8 cellular contexts compared by ENCODE assay signal in the genomic region with DNA sequence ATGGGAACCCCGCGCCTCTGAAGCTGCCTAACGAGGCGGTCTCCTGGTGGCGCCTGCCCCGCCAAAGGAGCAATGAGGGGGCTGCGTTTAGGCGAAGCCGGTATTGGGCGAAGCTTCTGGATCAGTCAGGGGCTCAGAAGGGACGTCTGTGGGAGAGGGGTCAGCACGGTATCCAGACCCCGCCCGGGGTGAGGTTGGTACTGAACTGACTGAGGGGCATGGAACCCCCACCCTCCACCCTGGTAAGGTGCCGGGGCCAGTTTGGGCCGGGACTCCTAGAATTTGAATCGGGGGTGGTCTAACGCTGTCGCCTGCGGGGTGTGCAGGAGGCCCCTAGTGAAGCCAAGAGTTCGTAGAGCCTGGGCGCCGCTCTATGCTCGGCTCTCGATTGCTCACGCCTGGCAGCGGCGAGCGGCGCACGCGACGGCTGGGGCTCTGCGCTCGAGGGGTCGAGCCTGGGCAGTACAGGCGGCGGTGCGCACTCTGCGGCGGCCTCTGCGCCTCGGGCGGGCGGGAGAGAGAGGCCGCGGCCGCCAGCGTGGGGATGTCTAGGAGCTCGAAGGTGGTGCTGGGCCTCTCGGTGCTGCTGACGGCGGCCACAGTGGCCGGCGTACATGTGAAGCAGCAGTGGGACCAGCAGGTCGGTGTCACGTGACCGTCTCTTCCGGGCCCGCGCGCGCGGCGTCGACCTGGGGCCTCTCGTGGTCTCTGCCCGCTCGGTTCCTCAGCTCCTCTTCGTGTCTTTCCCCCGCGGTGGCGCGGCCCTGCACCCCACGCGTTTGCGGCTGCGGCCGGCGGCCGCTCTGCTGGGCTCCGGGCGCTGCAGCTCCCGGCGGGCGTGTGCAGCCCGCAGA.
DNase-seq lines count a peak whose midpoint lies in the region; ATAC-seq and TF ChIP-seq lines count a peak whose summit lies in the region.

Gene KAT14, plus strand, starts transcription at position 452 of the 854 bp plus-strand sequence. CDS start 4,798 bp downstream, outside the sequence.
A gene with protein sequence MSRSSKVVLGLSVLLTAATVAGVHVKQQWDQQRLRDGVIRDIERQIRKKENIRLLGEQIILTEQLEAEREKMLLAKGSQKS (plus strand): TSS at position 452 of the 854 bp plus-strand sequence. CDS start 93 bp downstream, at position 545.

- TF ChIP-seq CTCF in AG09309 (IDR thresholded peaks at IDR 0.05; ENCODE audit: control insufficient read depth, insufficient read depth, low read depth, low read length, missing control alignments), result no peak

- DNase-seq in AG09309 (ENCODE audit: low read depth) (peak; percentile 72), NCI-H345 (lab: John Stamatoyannopoulos, UW) (peak; percentile 94), islet precursor cell (peak; percentile 94)
- DNase-seq in activated CD4-positive, CD25-positive, alpha-beta regulatory T cell treated with anti-CD3 and anti-CD28 coated beads, Interleukin-2, amount 50 U/mL, for 16 hours (ENCODE audit: low read depth, low spot score), result peak; percentile 82
- DNase-seq in central memory CD4-positive, alpha-beta T cell, result peak; percentile 90
- peak; percentile 94 for DNase-seq in stimulated activated CD4-positive, alpha-beta T cell treated with anti-CD3 and anti-CD28 coated beads, Interleukin-12 subunit alpha, Interleukin-12 subunit beta, amount 100 ng/mL, for 4 hours

- peak within 1 kb of the TSS; percentile 89 for H3K4me3 ChIP-seq in AG09309 (ENCODE audit: control insufficient read depth, low read depth, low read length)

- peak; percentile 89 for ATAC-seq in GM18907 (IDR thresholded peaks at IDR 0.05; ENCODE audit: unreplicated experiment)
- peak; percentile 83 for ATAC-seq in HG03139 (IDR thresholded peaks at IDR 0.05; ENCODE audit: unreplicated experiment)

Comparison
In these comparisons a context has a peak if more than half of its experiments do, and no peak if none do; other contexts are left out.
1. Peak in every context shown above with its lines: DNase-seq, ATAC-seq and H3K4me3 ChIP-seq.